Comparison of ENCODE assay signal across 17 cellular contexts in the genomic region with DNA sequence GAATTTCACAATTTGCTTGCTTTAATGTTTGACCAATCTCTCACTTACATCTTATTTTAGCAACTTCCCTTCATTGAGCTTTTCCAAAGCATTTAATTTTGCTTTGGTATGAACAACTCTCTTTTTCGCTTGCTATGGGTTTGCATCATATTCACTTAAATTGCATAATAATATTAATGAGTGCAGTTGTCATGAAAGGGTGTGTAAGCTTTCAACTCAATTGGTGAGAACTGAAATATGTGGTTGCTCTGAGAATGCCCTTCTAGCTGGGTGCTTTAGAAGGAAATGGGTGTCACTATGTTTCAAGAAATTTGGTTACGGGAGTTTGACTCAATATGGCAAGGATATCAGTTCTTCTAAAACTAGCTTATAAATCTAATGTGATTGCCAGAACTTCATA.
A peak's percentile ranks its signal among the peaks of the same experiment; 100 is the strongest.
DNase-seq lines count a peak whose midpoint lies in the region; ATAC-seq and TF ChIP-seq lines count a peak whose summit lies in the region.
"Had no signal": no experiment of that assay in that cellular context is flagged by ENCODE, and none has a peak within 500 bp of the region (broad histone marks: within the 10 kb centered on the region; RNA-seq: fewer than 3 reads in every experiment).

No MANE protein-coding gene starts in this region.

- peak overlapping the region; percentile 30 for H3K27ac ChIP-seq in neutrophil
- H3K27ac ChIP-seq: A549 had no signal

- TF ChIP-seq POLR2A in NB4 (IDR thresholded peaks at IDR 0.05; ENCODE audit: extremely low read depth, insufficient read length) = no peak

- TF ChIP-seq CTCF in NB4 (IDR thresholded peaks at IDR 0.05; ENCODE audit: low read depth, low read length) (no peak), neutrophil (IDR thresholded peaks at IDR 0.05) (no peak)

- no peaks in the 10 kb centered on the region for H3K27me3 ChIP-seq in neutrophil

- H3K4me3 ChIP-seq in NB4 (ENCODE audit: low read depth, low read length) (no peak overlapping the region), neutrophil (ENCODE audit: low read depth in 1 of 2, low read length in 1 of 2) (no peak overlapping the region)
- H3K4me3 ChIP-seq: A549 had no signal

- DNase-seq in AML-193 (lab: John Stamatoyannopoulos, UW) = peak; percentile 74 to 82
- DNase-seq in NB4 (ENCODE audit: low read depth) = peak; percentile 23
- peak; percentile 67 for DNase-seq in SKM-1 (lab: John Stamatoyannopoulos, UW; ENCODE audit: unreplicated experiment)
- no peak for DNase-seq in putamen (ENCODE audit: low spot score)
- no peak for DNase-seq in NCI-H2081 (lab: John Stamatoyannopoulos, UW)
- DNase-seq: CD4-positive, alpha-beta memory T cell; GOT3; IMR-90; NCI-H1092; NCI-H1694; NCI-H446; NCI-H748 treated with DMSO at 0.1 percent for 48 hours; T-helper 1 cell had no signal

- no peaks in the 10 kb centered on the region for H3K9me3 ChIP-seq in neutrophil
- H3K9me3 ChIP-seq: A549 had no signal

- H3K36me3 ChIP-seq in neutrophil = no peaks in the 10 kb centered on the region

- ATAC-seq in HG02852 (IDR thresholded peaks at IDR 0.05; ENCODE audit: unreplicated experiment) (no peak), HG02870 (IDR thresholded peaks at IDR 0.05; ENCODE audit: unreplicated experiment) (no peak)
- ATAC-seq: A549 had no signal

- peaks cover 15 to 20% of the 10 kb centered on the region in 2 experiments for H3K4me1 ChIP-seq in neutrophil (ENCODE audit: control insufficient read depth in 1 of 2, insufficient read depth in 1 of 2, low read depth in 1 of 2, low read length in 1 of 2)
- H3K4me1 ChIP-seq: A549 had no signal

Comparison
In these comparisons a context has a peak if more than half of its experiments do, and no peak if none do; other contexts are left out.
1. DNase-seq: peak in AML-193 (2 of 2), NB4 (single experiment) and SKM-1 (single experiment); none in putamen (single experiment) and NCI-H2081 (0 of 2).